Comparison of ENCODE assay signal across 27 cellular contexts in genomic region chr9:13035822-13036221, GRCh38.
"Had no signal": no experiment of that assay in that cellular context is flagged by ENCODE, and none has a peak within 500 bp of the region (broad histone marks: within the 10 kb centered on the region; RNA-seq: fewer than 3 reads in every experiment).

No MANE protein-coding gene starts in this region.

- H3K4me3 Mint-ChIP-seq: activated CD4-positive, alpha-beta T cell treated with anti-CD3 and anti-CD28 coated beads, Interleukin-2, amount 10 ng/mL, durations not matched to agents 24 days and 14 days; activated CD8-positive, alpha-beta T cell treated with anti-CD3 and anti-CD28 coated beads for 36 hours; activated naive CD8-positive, alpha-beta T cell treated with anti-CD3 and anti-CD28 coated beads for 36 hours; activated T-cell treated with anti-CD3 and anti-CD28 coated beads, Interleukin-2, amount 50 U/mL, for 72 hours; activated T-helper 17 cell treated with anti-CD3 and anti-CD28 coated beads, Interleukin-2, amount 50 U/mL, for 72 hours; central memory CD8-positive, alpha-beta T cell; T-helper 1 cell treated with Interleukin-12 subunit alpha and Interleukin-12 subunit beta and Interleukin-4 antibody, amounts not matched to agents 30 μg/mL and 1 μg/mL, for 36 hours; T-helper 2 cell treated with Interferon-gamma antibody and Interleukin-4, amounts not matched to agents 5 μg/mL and 100 μg/mL, for 36 hours had no signal

- H2AFZ ChIP-seq: PC-9 had no signal

- H3K27me3 Mint-ChIP-seq: activated CD4-positive, alpha-beta T cell treated with anti-CD3 and anti-CD28 coated beads, Interleukin-2, amount 10 ng/mL, durations not matched to agents 24 days and 14 days; activated CD8-positive, alpha-beta T cell treated with anti-CD3 and anti-CD28 coated beads for 36 hours; activated naive CD8-positive, alpha-beta T cell treated with anti-CD3 and anti-CD28 coated beads for 36 hours; activated T-helper 17 cell treated with anti-CD3 and anti-CD28 coated beads, Interleukin-2, amount 50 U/mL, for 72 hours; central memory CD8-positive, alpha-beta T cell had no signal

- H3K27me3 ChIP-seq: cardiac muscle cell had no signal

- H3K27ac ChIP-seq: cardiac muscle cell, KMS-11, PC-9, RWPE1 had no signal

- H3K4me2 ChIP-seq: KMS-11, PC-9 had no signal

- H3K36me3 ChIP-seq: cardiac muscle cell had no signal

- DNase-seq: activated CD4-positive, alpha-beta T cell treated with anti-CD3 and anti-CD28 coated beads, Interleukin-2, amount 10 ng/mL, durations not matched to agents 24 days and 14 days; activated CD4-positive, alpha-beta T cell treated with anti-CD3 and anti-CD28 coated beads, Interleukin-2, amount 50 U/mL, for 4 hours; activated CD8-positive, alpha-beta T cell treated with anti-CD3 and anti-CD28 coated beads for 36 hours; activated effector memory CD4-positive, alpha-beta T cell treated with anti-CD3 and anti-CD28 coated beads, Interleukin-2, amount 50 U/mL, for 16 hours; activated naive CD4-positive, alpha-beta T cell; activated naive CD4-positive, alpha-beta T cell treated with anti-CD3 and anti-CD28 coated beads, Interleukin-2, amount 50 U/mL, for 16 hours; activated naive CD8-positive, alpha-beta T cell treated with anti-CD3 and anti-CD28 coated beads for 36 hours; activated T-cell treated with anti-CD3 and anti-CD28 coated beads, Interleukin-2, amount 50 U/mL, for 1 hour; activated T-cell treated with anti-CD3 and anti-CD28 coated beads, Interleukin-2, amount 50 U/mL, for 72 hours; amniotic stem cell; aorta; NCI-H1105; NCI-H1417 treated with DMSO at 0.1 percent for 48 hours; NCI-H1694; NCI-H2029; NCI-H345; NCI-H524 treated with DMSO at 0.1 percent for 48 hours; NK-92 treated with Interleukin-12 subunit alpha and Interleukin-12 subunit beta, amount 100 ng/mL, for 24 hours; PC-9 had no signal

- ATAC-seq: activated CD8-positive, alpha-beta T cell treated with anti-CD3 and anti-CD28 coated beads for 36 hours; activated T-cell treated with anti-CD3 and anti-CD28 coated beads, Interleukin-2, amount 50 U/mL, for 72 hours; activated T-helper 17 cell treated with anti-CD3 and anti-CD28 coated beads, Interleukin-2, amount 50 U/mL, for 72 hours; Right ventricle myocardium inferior had no signal

- H3K27ac Mint-ChIP-seq: activated CD4-positive, alpha-beta T cell treated with anti-CD3 and anti-CD28 coated beads, Interleukin-2, amount 10 ng/mL, durations not matched to agents 24 days and 14 days; activated CD8-positive, alpha-beta T cell treated with anti-CD3 and anti-CD28 coated beads for 36 hours; activated naive CD8-positive, alpha-beta T cell treated with anti-CD3 and anti-CD28 coated beads for 36 hours; activated T-cell treated with anti-CD3 and anti-CD28 coated beads, Interleukin-2, amount 50 U/mL, for 72 hours; activated T-helper 17 cell treated with anti-CD3 and anti-CD28 coated beads, Interleukin-2, amount 50 U/mL, for 72 hours; T-helper 1 cell treated with Interleukin-12 subunit alpha and Interleukin-12 subunit beta and Interleukin-4 antibody, amounts not matched to agents 30 μg/mL and 1 μg/mL, for 36 hours; T-helper 2 cell treated with Interferon-gamma antibody and Interleukin-4, amounts not matched to agents 5 μg/mL and 100 μg/mL, for 36 hours had no signal

- H3K36me3 Mint-ChIP-seq: activated naive CD8-positive, alpha-beta T cell treated with anti-CD3 and anti-CD28 coated beads for 36 hours had no signal

- H3K4me3 ChIP-seq: cardiac muscle cell, PC-9 had no signal

- H3K9ac ChIP-seq: KMS-11 had no signal

- H3K4me1 Mint-ChIP-seq: activated CD4-positive, alpha-beta T cell treated with anti-CD3 and anti-CD28 coated beads, Interleukin-2, amount 10 ng/mL, durations not matched to agents 24 days and 14 days; activated naive CD8-positive, alpha-beta T cell treated with anti-CD3 and anti-CD28 coated beads for 36 hours; activated T-helper 17 cell treated with anti-CD3 and anti-CD28 coated beads, Interleukin-2, amount 50 U/mL, for 72 hours; central memory CD8-positive, alpha-beta T cell had no signal

- H3K9me3 Mint-ChIP-seq: activated CD4-positive, alpha-beta T cell treated with anti-CD3 and anti-CD28 coated beads, Interleukin-2, amount 10 ng/mL, durations not matched to agents 24 days and 14 days; T-helper 1 cell treated with Interleukin-12 subunit alpha and Interleukin-12 subunit beta and Interleukin-4 antibody, amounts not matched to agents 30 μg/mL and 1 μg/mL, for 36 hours; T-helper 2 cell treated with Interferon-gamma antibody and Interleukin-4, amounts not matched to agents 5 μg/mL and 100 μg/mL, for 36 hours had no signal
